In genomic region chr4:5122114-5122513, GRCh38 we compare ENCODE assay signal across 23 cellular contexts.
DNase-seq lines count a peak whose midpoint lies in the region; ATAC-seq, FAIRE-seq and TF ChIP-seq lines count a peak whose summit lies in the region.
"Had no signal": no experiment of that assay in that cellular context is flagged by ENCODE, and none has a peak within 500 bp of the region (broad histone marks: within the 10 kb centered on the region; RNA-seq: fewer than 3 reads in every experiment).

No MANE protein-coding gene starts in this region.

- no peaks in the 10 kb centered on the region for H3K4me1 Mint-ChIP-seq in T-cell
- H3K4me1 Mint-ChIP-seq: B cell had no signal

- peaks cover 9% of the 10 kb centered on the region for H3K9me1 ChIP-seq in IMR-90 (ENCODE audit: insufficient read depth, low read length)

- H3K4me3 Mint-ChIP-seq in T-cell: no peak overlapping the region
- H3K4me3 Mint-ChIP-seq: B cell; CD4-positive, alpha-beta T cell; CD8-positive, alpha-beta T cell had no signal

- no peaks in the 10 kb centered on the region for H3K4me1 ChIP-seq in HepG2 (ENCODE audit: insufficient read depth, low read length)
- H3K4me1 ChIP-seq in right lobe of liver: no peaks in the 10 kb centered on the region
- H3K4me1 ChIP-seq in IMR-90 (ENCODE audit: control insufficient read depth, insufficient read depth, low read length): peaks cover 8% of the 10 kb centered on the region
- H3K4me1 ChIP-seq in GM12878 (ENCODE audit: control insufficient read depth, insufficient read depth, low read length): no peaks in the 10 kb centered on the region
- no peaks in the 10 kb centered on the region for H3K4me1 ChIP-seq in mesendoderm (ENCODE audit: control insufficient read depth, low read depth, low read length)
- H3K4me1 ChIP-seq: Caco-2 had no signal

- no peak overlapping the region for H3K18ac ChIP-seq in IMR-90 (ENCODE audit: low read depth, low read length)
- H3K18ac ChIP-seq in mesendoderm (ENCODE audit: low read length): no peak overlapping the region

- H3K27ac ChIP-seq in HepG2 (ENCODE audit: extremely low read length, insufficient read depth, low read length) (no peak overlapping the region), right lobe of liver (no peak overlapping the region), IMR-90 (ENCODE audit: insufficient read depth, low read length) (no peak overlapping the region), GM12878 (ENCODE audit: control insufficient read depth, insufficient read depth) (no peak overlapping the region), mesendoderm (ENCODE audit: low read depth, low read length) (no peak overlapping the region)
- H3K27ac ChIP-seq: 22Rv1; A549; BLaER1 treated with 17β-estradiol and CSF1 and Interleukin-3, amounts not matched to agents 10 nM and 100 nM; C4-2B had no signal

- no peak for ATAC-seq in HepG2
- ATAC-seq in right lobe of liver: no peak
- no peak for ATAC-seq in IMR-90 (ENCODE audit: low read depth)
- ATAC-seq in GM12878: no peak
- no peak for ATAC-seq in T-cell (replicated peaks in 1 of 4)
- ATAC-seq: A549; CD8-positive, alpha-beta T cell had no signal

- no peaks in the 10 kb centered on the region for H3K36me3 Mint-ChIP-seq in T-cell
- H3K36me3 Mint-ChIP-seq: CD8-positive, alpha-beta T cell had no signal

- no peak for FAIRE-seq in HepG2 (lab: Jason Lieb, UNC)
- no peak for FAIRE-seq in GM12878 (lab: Jason Lieb, UNC)
- FAIRE-seq: A549, D721Med, G401.6, GM12892, GM18507 had no signal

- TF ChIP-seq RAD21 in HepG2 (CRISPR knock-in tag; IDR thresholded peaks at IDR 0.05) (no peak), IMR-90 (IDR thresholded peaks at IDR 0.05; ENCODE audit: low read length) (no peak), GM12878 (IDR thresholded peaks at IDR 0.05; ENCODE audit: insufficient read depth, low read depth, low read length) (no peak)

- H3K79me2 ChIP-seq in HepG2 (ENCODE audit: insufficient read depth, low read length): no peaks in the 10 kb centered on the region
- no peaks in the 10 kb centered on the region for H3K79me2 ChIP-seq in GM12878 (ENCODE audit: control insufficient read depth, insufficient read depth, low read length)
- H3K79me2 ChIP-seq in mesendoderm (ENCODE audit: control insufficient read depth, insufficient read depth, low read length): no peaks in the 10 kb centered on the region

- intact Hi-C loops in HepG2 (cut with micrococcal nuclease; ENCODE audit: unreplicated experiment) (no loop called here), right lobe of liver (cut with DNase I) (no loop called here), IMR-90 (cut with micrococcal nuclease) (no loop called here), GM12878 (cut with micrococcal nuclease; ENCODE audit: unreplicated experiment) (no loop called here)

- H3K9me3 Mint-ChIP-seq in T-cell: no peaks in the 10 kb centered on the region
- H3K9me3 Mint-ChIP-seq: CD4-positive, alpha-beta T cell; CD8-positive, alpha-beta T cell had no signal

- no peak overlapping the region for H3K56ac ChIP-seq in IMR-90 (ENCODE audit: extremely low read depth, insufficient read depth, low read length)
- no peak overlapping the region for H3K56ac ChIP-seq in mesendoderm (ENCODE audit: low read length)

- H2AK9ac ChIP-seq in IMR-90 (replicated peaks; ENCODE audit: low read depth, low read length, poor library complexity): no peak overlapping the region

- H3K27me3 ChIP-seq in HepG2 (ENCODE audit: control insufficient read depth in 1 of 2, insufficient read depth in 2 of 2, low read length in 2 of 2): peaks cover 0 to 6% of the 10 kb centered on the region in 2 experiments; a peak in 3 of 5 replicates
- H3K27me3 ChIP-seq in right lobe of liver: no peaks in the 10 kb centered on the region
- H3K27me3 ChIP-seq in IMR-90 (ENCODE audit: control insufficient read depth, insufficient read depth, low read length): no peaks in the 10 kb centered on the region
- no peaks in the 10 kb centered on the region for H3K27me3 ChIP-seq in GM12878 (replicated peaks in 1 of 2; ENCODE audit: control insufficient read depth in 2 of 2, insufficient read depth in 2 of 2, low read length in 1 of 2)
- H3K27me3 ChIP-seq in mesendoderm (ENCODE audit: insufficient read depth, low read length, poor library complexity): no peaks in the 10 kb centered on the region
- H3K27me3 ChIP-seq: BLaER1 treated with 17β-estradiol and CSF1 and Interleukin-3, amounts not matched to agents 10 nM and 100 nM had no signal

- no peak overlapping the region; the same call in 1 of the 2 replicates for H2AK5ac ChIP-seq in IMR-90 (ENCODE audit: low read depth, low read length)
- no peak overlapping the region for H2AK5ac ChIP-seq in mesendoderm (ENCODE audit: low read length)

- SMC1A ChIA-PET in GM12878 (lab: Charles Lee; ENCODE audit: uncharacterized antibody, unreplicated experiment): no interaction called here

- no peak overlapping the region for H4K91ac ChIP-seq in IMR-90 (ENCODE audit: insufficient read depth, low read depth, low read length)

- H4K20me1 ChIP-seq in HepG2 (ENCODE audit: insufficient read depth, low read length) (no peaks in the 10 kb centered on the region), IMR-90 (ENCODE audit: insufficient read depth, low read length) (0 out of 2 replicates have a peak, but pooled peaks cover 3% of the 10 kb centered on the region), GM12878 (ENCODE audit: control insufficient read depth, insufficient read depth) (no peaks in the 10 kb centered on the region)

- H2BK20ac ChIP-seq in IMR-90 (ENCODE audit: low read depth, low read length): peak overlapping the region; percentile 39; the same call in 1 of the 2 replicates

- no peaks in the 10 kb centered on the region for H3K9me3 ChIP-seq in HepG2 (ENCODE audit: low read length)
- no peaks in the 10 kb centered on the region for H3K9me3 ChIP-seq in right lobe of liver
- H3K9me3 ChIP-seq in IMR-90 (ENCODE audit: control insufficient read depth, insufficient read depth, low read length): no peaks in the 10 kb centered on the region
- no peaks in the 10 kb centered on the region for H3K9me3 ChIP-seq in GM12878 (replicated peaks; ENCODE audit: control insufficient read depth, insufficient read depth, low read length)
- H3K9me3 ChIP-seq: A549, Caco-2 had no signal

- DNase-seq in HepG2 (ENCODE audit: low spot score) (no peak), right lobe of liver (no peak), IMR-90 (no peak), GM12878 (ENCODE audit: low read depth, low spot score) (no peak), T-cell (no peak), retina (no peak), mesendoderm (no peak)
- DNase-seq: AML-193; Caco-2; Calu3; CD4-positive, alpha-beta T cell; CD8-positive, alpha-beta T cell; DMS79 treated with DMSO at 0.1 percent for 48 hours; GF-D8 had no signal

- H3K36me3 ChIP-seq in HepG2 (replicated peaks in 1 of 2; ENCODE audit: control insufficient read depth in 1 of 2, insufficient read depth in 2 of 2, low read length in 2 of 2) (no peaks in the 10 kb centered on the region), right lobe of liver (no peaks in the 10 kb centered on the region), IMR-90 (ENCODE audit: control insufficient read depth, insufficient read depth, low read length) (no peaks in the 10 kb centered on the region), GM12878 (ENCODE audit: control insufficient read depth in 2 of 2, insufficient read depth in 2 of 2, low read length in 1 of 2) (no peaks in the 10 kb centered on the region), mesendoderm (ENCODE audit: control insufficient read depth, insufficient read depth, low read length) (no peaks in the 10 kb centered on the region)
- H3K36me3 ChIP-seq: BLaER1 treated with 17β-estradiol and CSF1 and Interleukin-3, amounts not matched to agents 10 nM and 100 nM had no signal

- dilution Hi-C loops in IMR-90 (cut with HindIII; ENCODE audit: low sequenced_read_pairs, unreplicated experiment): no loop called here

- no peak overlapping the region for H2AFZ ChIP-seq in HepG2 (ENCODE audit: low read length)
- H2AFZ ChIP-seq in IMR-90 (replicated peaks; ENCODE audit: low read length, poor library complexity): no peak overlapping the region
- no peak overlapping the region for H2AFZ ChIP-seq in GM12878 (ENCODE audit: control insufficient read depth, low read depth, low read length)

- H2BK5ac ChIP-seq in IMR-90 (ENCODE audit: low read depth, low read length, poor library complexity, severe bottlenecking): no peak overlapping the region
- no peak overlapping the region for H2BK5ac ChIP-seq in mesendoderm (ENCODE audit: low read length)

- TF ChIP-seq CTCF in HepG2 (CRISPR knock-in tag; IDR thresholded peaks at IDR 0.05): no peak
- TF ChIP-seq CTCF in right lobe of liver (IDR thresholded peaks at IDR 0.05): no peak
- no peak for TF ChIP-seq CTCF in IMR-90 (conservative IDR thresholded peaks at IDR 0.05; ENCODE audit: low read depth, low read length)
- no peak for TF ChIP-seq CTCF in GM12878 (IDR thresholded peaks at IDR 0.05 in 2 of 3, conservative IDR thresholded peaks at IDR 0.05 in 1 of 3; ENCODE audit: control insufficient read depth in 2 of 3, extremely low read depth in 1 of 3, insufficient read depth in 1 of 3, low read depth in 3 of 3, low read length in 3 of 3)

- BruUV-seq in HepG2 (replicated peaks; lab: Mats Ljungman, UMichigan) (no TSS peak), IMR-90 (replicated peaks; lab: Mats Ljungman, UMichigan) (no TSS peak), GM12878 (replicated peaks; lab: Mats Ljungman, UMichigan) (no TSS peak)

- no peak overlapping the region for H3K14ac ChIP-seq in IMR-90 (replicated peaks; ENCODE audit: low read depth, low read length)

- no peak overlapping the region for H3K23ac ChIP-seq in IMR-90 (ENCODE audit: low read depth, low read length)
- H3K23ac ChIP-seq in mesendoderm (ENCODE audit: low read length): no peak overlapping the region

- no peak overlapping the region for H3K4me3 ChIP-seq in HepG2 (replicated peaks in 1 of 3; ENCODE audit: insufficient read depth in 1 of 3, low read depth in 2 of 3, low read length in 3 of 3)
- H3K4me3 ChIP-seq in right lobe of liver: no peak overlapping the region
- no peak overlapping the region for H3K4me3 ChIP-seq in IMR-90 (ENCODE audit: insufficient read depth, low read depth, low read length)
- H3K4me3 ChIP-seq in GM12878: no peak overlapping the region
- no peak overlapping the region for H3K4me3 ChIP-seq in mesendoderm (ENCODE audit: low read length)
- H3K4me3 ChIP-seq: A549; BLaER1 treated with 17β-estradiol and CSF1 and Interleukin-3, amounts not matched to agents 10 nM and 100 nM had no signal

- peaks cover 2 to 8% of the 10 kb centered on the region in 2 donors for H3K27me3 Mint-ChIP-seq in T-cell

- no peak overlapping the region for H3K9ac ChIP-seq in HepG2 (ENCODE audit: insufficient read depth, low read depth, low read length)
- no peak overlapping the region for H3K9ac ChIP-seq in IMR-90 (ENCODE audit: low read depth, low read length)
- no peak overlapping the region for H3K9ac ChIP-seq in GM12878 (ENCODE audit: control insufficient read depth, insufficient read depth, low read length)
- no peak overlapping the region for H3K9ac ChIP-seq in mesendoderm (ENCODE audit: low read length)
- H3K9ac ChIP-seq: BLaER1 treated with 17β-estradiol and CSF1 and Interleukin-3, amounts not matched to agents 10 nM and 100 nM had no signal

- POLR2A ChIA-PET in HepG2 (lab: Yijun Ruan, JAX): no interaction called here
- POLR2A ChIA-PET in IMR-90 (lab: Charles Lee; ENCODE audit: unreplicated experiment): no interaction called here
- POLR2A ChIA-PET in GM12878 (lab: Charles Lee): no interaction called here
- POLR2A ChIA-PET in T-cell (lab: Charles Lee): no interaction called here

- RAD21 ChIA-PET in GM12878 (lab: Charles Lee; ENCODE audit: unreplicated experiment): no interaction called here

- H3K79me1 ChIP-seq in IMR-90 (ENCODE audit: low read depth in 1 of 2, low read length in 2 of 2) (peaks cover 0 to 36% of the 10 kb centered on the region in 2 experiments; a peak in 3 of 4 replicates), mesendoderm (ENCODE audit: low read length) (no peaks in the 10 kb centered on the region)

- TF ChIP-seq POLR2A in HepG2 (IDR thresholded peaks at IDR 0.05; ENCODE audit: insufficient read depth in 1 of 2, low read depth in 2 of 2, low read length in 2 of 2) (no peak), right lobe of liver (IDR thresholded peaks at IDR 0.05) (no peak), IMR-90 (IDR thresholded peaks at IDR 0.05; ENCODE audit: low read depth, low read length) (no peak), GM12878 (IDR thresholded peaks at IDR 0.05; ENCODE audit: low read depth, low read length) (no peak)

- no peak for TF ChIP-seq EP300 in HepG2 (IDR thresholded peaks at IDR 0.05; ENCODE audit: low read depth in 2 of 2, low read length in 2 of 2)
- TF ChIP-seq EP300 in HepG2 (CRISPR knock-in tag; IDR thresholded peaks at IDR 0.05; ENCODE audit: borderline replicate concordance): no peak
- TF ChIP-seq EP300 in GM12878 (IDR thresholded peaks at IDR 0.05; ENCODE audit: borderline replicate concordance in 1 of 2, control insufficient read depth in 1 of 2, low read depth in 2 of 2, low read length in 2 of 2): no peak

- H3K27ac Mint-ChIP-seq in T-cell: no peak overlapping the region
- H3K27ac Mint-ChIP-seq: B cell; CD4-positive, alpha-beta T cell; CD8-positive, alpha-beta T cell had no signal

- H2BK120ac ChIP-seq in IMR-90 (ENCODE audit: low read depth, low read length): no peak overlapping the region
- no peak overlapping the region for H2BK120ac ChIP-seq in mesendoderm (ENCODE audit: low read depth, low read length)

- H4K5ac ChIP-seq in IMR-90 (ENCODE audit: low read depth, low read length) (no peak overlapping the region), mesendoderm (ENCODE audit: low read length) (no peak overlapping the region)

- CTCF ChIA-PET in HepG2 (lab: Yijun Ruan, JAX; ENCODE audit: low intra/inter-chr PET ratio, low total read pairs): no interaction called here
- CTCF ChIA-PET in IMR-90 (lab: Yijun Ruan, JAX): no interaction called here
- CTCF ChIA-PET in GM12878 (lab: Yijun Ruan, JAX): no interaction called here
- CTCF ChIA-PET in T-cell (lab: Charles Lee): no interaction called here

- WGBS in HepG2 (ENCODE audit: low lambda C conversion rate): 4% methylated on average over 1 of the region's 1 CpG
- 83% methylated on average over 1 of the region's 1 CpG for WGBS in right lobe of liver (ENCODE audit: insufficient coverage, low coverage, low lambda C conversion rate, missing lambda C conversion rate)
- 75 to 100% methylated on average over 1 of the region's 1 CpG for WGBS in IMR-90 (ENCODE audit: extremely low coverage in 2 of 2, insufficient read length in 1 of 2), 2 experiments
- WGBS in GM12878 (ENCODE audit: insufficient coverage, insufficient replicate concordance, low lambda C conversion rate, missing lambda C conversion rate): 44% methylated on average over 1 of the region's 1 CpG
- WGBS in mesendoderm (ENCODE audit: extremely low coverage, insufficient coverage, low lambda C conversion rate): 100% methylated on average over 1 of the region's 1 CpG

- in situ Hi-C loops in HepG2 (cut with HindIII; ENCODE audit: extremely low pct_ligation_motif_present, low pct_unique_long_range_greater_than_20kb): no loop called here
- in situ Hi-C loops in IMR-90 (cut with MboI; ENCODE audit: low sequenced_read_pairs): no loop called here
- in situ Hi-C loops in GM12878 (cut with MboI): no loop called here

- H3K4ac ChIP-seq in IMR-90 (ENCODE audit: low read depth, low read length): no peak overlapping the region
- H3K4ac ChIP-seq in mesendoderm (ENCODE audit: low read depth, low read length): no peak overlapping the region

- H3K4me2 ChIP-seq in HepG2 (ENCODE audit: low read depth, low read length): no peak overlapping the region
- H3K4me2 ChIP-seq in IMR-90 (ENCODE audit: low read depth, low read length): no peak overlapping the region
- no peak overlapping the region for H3K4me2 ChIP-seq in GM12878 (ENCODE audit: control insufficient read depth, insufficient read depth)
- H3K4me2 ChIP-seq in mesendoderm (ENCODE audit: low read length): no peak overlapping the region
- H3K4me2 ChIP-seq: A549; BLaER1 treated with 17β-estradiol and CSF1 and Interleukin-3, amounts not matched to agents 10 nM and 100 nM had no signal

- H2BK15ac ChIP-seq in IMR-90 (ENCODE audit: low read depth, low read length): 0 out of 3 replicates have a peak overlapping the region, but pooled peaks have one; percentile 34
- H2BK15ac ChIP-seq in mesendoderm (replicated peaks; ENCODE audit: low read depth): no peak overlapping the region

- H4K8ac ChIP-seq in IMR-90 (ENCODE audit: low read depth in 2 of 2, low read length in 2 of 2) (no peak overlapping the region), mesendoderm (ENCODE audit: low read depth, low read length) (no peak overlapping the region)

Comparison
In these comparisons a context has a peak if more than half of its experiments do, and no peak if none do; other contexts are left out.
1. Of the 75 proteins assayed by ChIP-seq in both HepG2 and GM12878: peak only in HepG2: none; only in GM12878: none; in both: ZNF24; in neither: 73; mixed calls (peak in some experiments, not most) for 1.